In the genomic region with DNA sequence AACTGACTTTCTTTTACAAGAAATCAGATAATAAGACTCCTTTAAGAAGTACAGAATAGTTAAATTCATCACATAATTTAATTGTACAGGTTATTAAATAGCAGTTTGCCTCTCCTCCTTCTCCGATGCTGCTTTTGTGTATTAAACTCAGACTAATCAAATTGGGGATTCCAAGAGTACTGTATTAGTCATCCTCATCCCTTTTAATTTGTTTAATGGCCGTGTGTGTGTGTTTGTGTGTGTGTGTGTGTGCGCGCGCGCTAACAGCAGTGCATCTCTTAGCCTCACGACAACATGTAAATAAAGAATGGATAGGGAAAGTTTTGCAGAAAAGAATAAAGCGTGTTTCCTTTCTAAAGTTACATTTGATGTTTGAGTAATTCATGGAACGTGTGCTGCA, we compare ENCODE assay signal across 23 cellular contexts.
DNase-seq lines count a peak whose midpoint lies in the region; ATAC-seq, FAIRE-seq and TF ChIP-seq lines count a peak whose summit lies in the region.
"Had no signal": no experiment of that assay in that cellular context is flagged by ENCODE, and none has a peak within 500 bp of the region (broad histone marks: within the 10 kb centered on the region; RNA-seq: fewer than 3 reads in every experiment).

No MANE protein-coding gene starts in this region.

- no peak for TF ChIP-seq EP300 in SK-N-SH (IDR thresholded peaks at IDR 0.05; ENCODE audit: borderline replicate concordance in 1 of 2, low read depth in 1 of 2, low read length in 1 of 2)

- no peak overlapping the region for H3K27ac Mint-ChIP-seq in astrocyte (ENCODE audit: unreplicated experiment)
- H3K27ac Mint-ChIP-seq in activated T-helper 2 cell treated with anti-CD3 and anti-CD28 coated beads, Interferon-gamma antibody, Interleukin-2, Interleukin-4, amounts not matched to agents 10 μg/mL and 5 μg/mL and 100 μg/mL, durations not matched to agents 14 hours and 24 hours and 36 hours, result no peak overlapping the region
- H3K27ac Mint-ChIP-seq: CD4-positive, alpha-beta memory T cell; HFFc6 had no signal

- WGBS in SK-N-SH (ENCODE audit: low lambda C conversion rate), result 33% methylated on average over 9 of the region's 9 CpGs

- no peak for ATAC-seq in SK-N-SH treated with all-trans-retinoic acid at 6 μM for 48 hours
- no peak for ATAC-seq in GM18907 (IDR thresholded peaks at IDR 0.05; ENCODE audit: unreplicated experiment)
- ATAC-seq: A549 had no signal

- intact Hi-C loops in activated T-helper 2 cell treated with anti-CD3 and anti-CD28 coated beads, Interferon-gamma antibody, Interleukin-2, Interleukin-4, amounts not matched to agents 10 μg/mL and 5 μg/mL and 100 μg/mL, durations not matched to agents 14 hours and 24 hours and 36 hours (cut with micrococcal nuclease), result no loop called here

- no peak overlapping the region for H3K4me3 Mint-ChIP-seq in astrocyte (ENCODE audit: unreplicated experiment)
- no peak overlapping the region for H3K4me3 Mint-ChIP-seq in activated T-helper 2 cell treated with anti-CD3 and anti-CD28 coated beads, Interferon-gamma antibody, Interleukin-2, Interleukin-4, amounts not matched to agents 10 μg/mL and 5 μg/mL and 100 μg/mL, durations not matched to agents 14 hours and 24 hours and 36 hours (ENCODE audit: low read depth)
- H3K4me3 Mint-ChIP-seq: CD4-positive, alpha-beta memory T cell; HFFc6 had no signal

- H3K9me3 ChIP-seq in SK-N-SH (peaks cover 4% of the 10 kb centered on the region; the same call in 1 of the 2 replicates), astrocyte (ENCODE audit: insufficient read depth, low read depth, low read length) (no peaks in the 10 kb centered on the region)
- H3K9me3 ChIP-seq: A549, HAP-1 had no signal

- no peaks in the 10 kb centered on the region for H3K9me3 Mint-ChIP-seq in astrocyte (ENCODE audit: unreplicated experiment)
- H3K9me3 Mint-ChIP-seq in activated T-helper 2 cell treated with anti-CD3 and anti-CD28 coated beads, Interferon-gamma antibody, Interleukin-2, Interleukin-4, amounts not matched to agents 10 μg/mL and 5 μg/mL and 100 μg/mL, durations not matched to agents 14 hours and 24 hours and 36 hours, result no peaks in the 10 kb centered on the region

- CTCF ChIA-PET in SK-N-SH (lab: Yijun Ruan, JAX), result no interaction called here

- no peak overlapping the region for H3K27ac ChIP-seq in SK-N-SH (ENCODE audit: low read depth in 2 of 2, low read length in 1 of 2)
- H3K27ac ChIP-seq in astrocyte (ENCODE audit: low read depth, low read length), result no peak overlapping the region
- H3K27ac ChIP-seq: A549 had no signal

- peaks cover 2% of the 10 kb centered on the region for H3K27me3 Mint-ChIP-seq in astrocyte (ENCODE audit: low read depth, unreplicated experiment)
- H3K27me3 Mint-ChIP-seq in activated T-helper 2 cell treated with anti-CD3 and anti-CD28 coated beads, Interferon-gamma antibody, Interleukin-2, Interleukin-4, amounts not matched to agents 10 μg/mL and 5 μg/mL and 100 μg/mL, durations not matched to agents 14 hours and 24 hours and 36 hours (ENCODE audit: low read depth), result no peaks in the 10 kb centered on the region
- H3K27me3 Mint-ChIP-seq: CD4-positive, alpha-beta memory T cell had no signal

- no peak for FAIRE-seq in astrocyte (lab: Jason Lieb, UNC)
- FAIRE-seq: A549, GM12891, GM18507, H54 had no signal

- H3K27me3 ChIP-seq in SK-N-SH (ENCODE audit: insufficient read depth) (no peaks in the 10 kb centered on the region), astrocyte (ENCODE audit: insufficient read depth, low read length) (no peaks in the 10 kb centered on the region)

- H3K4me2 ChIP-seq in SK-N-SH, result no peak overlapping the region
- peak overlapping the region; percentile 47 for H3K4me2 ChIP-seq in astrocyte (ENCODE audit: low read length)
- H3K4me2 ChIP-seq: A549 had no signal

- POLR2A ChIA-PET in SK-N-SH (lab: Yijun Ruan, JAX), result no interaction called here

- H2AFZ ChIP-seq in SK-N-SH (ENCODE audit: low read depth) (no peak overlapping the region), astrocyte (ENCODE audit: low read depth, low read length) (no peak overlapping the region)

- H3K79me2 ChIP-seq in SK-N-SH (ENCODE audit: insufficient read depth), result no peaks in the 10 kb centered on the region
- H3K79me2 ChIP-seq in astrocyte (ENCODE audit: insufficient read depth, low read length), result no peaks in the 10 kb centered on the region

- H3K36me3 ChIP-seq in SK-N-SH (replicated peaks in 1 of 2; ENCODE audit: control insufficient read depth in 1 of 2, insufficient read depth in 2 of 2, low read length in 1 of 2) (no peaks in the 10 kb centered on the region), astrocyte (ENCODE audit: insufficient read depth, low read length) (no peaks in the 10 kb centered on the region)
- H3K36me3 ChIP-seq: HAP-1 had no signal

- TF ChIP-seq RAD21 in SK-N-SH (IDR thresholded peaks at IDR 0.05; ENCODE audit: low read length), result no peak

- H3K4me1 Mint-ChIP-seq in astrocyte (ENCODE audit: low read depth, unreplicated experiment), result no peaks in the 10 kb centered on the region
- H3K4me1 Mint-ChIP-seq in activated T-helper 2 cell treated with anti-CD3 and anti-CD28 coated beads, Interferon-gamma antibody, Interleukin-2, Interleukin-4, amounts not matched to agents 10 μg/mL and 5 μg/mL and 100 μg/mL, durations not matched to agents 14 hours and 24 hours and 36 hours (ENCODE audit: low read depth), result no peaks in the 10 kb centered on the region
- H3K4me1 Mint-ChIP-seq: CD4-positive, alpha-beta memory T cell had no signal

- H3K4me3 ChIP-seq in SK-N-SH (ENCODE audit: low read depth in 2 of 2, low read length in 1 of 2) (no peak overlapping the region), astrocyte (ENCODE audit: insufficient read depth, low read depth, low read length) (no peak overlapping the region)
- H3K4me3 ChIP-seq: A549, HAP-1 had no signal

- H3K4me1 ChIP-seq in SK-N-SH (ENCODE audit: control insufficient read depth in 1 of 2, insufficient read depth in 2 of 2, low read depth in 1 of 2, low read length in 1 of 2) (no peaks in the 10 kb centered on the region; a peak in 2 of 4 replicates), astrocyte (ENCODE audit: insufficient read depth, low read length) (no peaks in the 10 kb centered on the region)
- H3K4me1 ChIP-seq: A549, HAP-1 had no signal

- no peaks in the 10 kb centered on the region for H3K36me3 Mint-ChIP-seq in astrocyte (ENCODE audit: low read depth, unreplicated experiment)
- no peaks in the 10 kb centered on the region for H3K36me3 Mint-ChIP-seq in activated T-helper 2 cell treated with anti-CD3 and anti-CD28 coated beads, Interferon-gamma antibody, Interleukin-2, Interleukin-4, amounts not matched to agents 10 μg/mL and 5 μg/mL and 100 μg/mL, durations not matched to agents 14 hours and 24 hours and 36 hours (ENCODE audit: low read depth)
- H3K36me3 Mint-ChIP-seq: CD4-positive, alpha-beta memory T cell had no signal

- TF ChIP-seq CTCF in SK-N-SH (IDR thresholded peaks at IDR 0.05), result no peak
- no peak for TF ChIP-seq CTCF in astrocyte (IDR thresholded peaks at IDR 0.05; ENCODE audit: insufficient read depth, low read depth, low read length)

- H4K20me1 ChIP-seq in SK-N-SH (ENCODE audit: insufficient read depth) (no peaks in the 10 kb centered on the region), astrocyte (ENCODE audit: insufficient read depth, low read length) (no peaks in the 10 kb centered on the region)

- H3K9ac ChIP-seq in SK-N-SH (no peak overlapping the region), astrocyte (ENCODE audit: low read length) (no peak overlapping the region)

- DNase-seq in SK-N-SH (no peak), astrocyte (ENCODE audit: low read depth) (no peak), left kidney (ENCODE audit: low read depth, low spot score) (peak; percentile 11), NOMO-1 treated with DMSO at 0.1 percent for 48 hours (lab: John Stamatoyannopoulos, UW; ENCODE audit: unreplicated experiment) (no peak)
- no peak for DNase-seq in activated T-helper 2 cell treated with anti-CD3 and anti-CD28 coated beads, Interferon-gamma antibody, Interleukin-2, Interleukin-4, amounts not matched to agents 10 μg/mL and 5 μg/mL and 100 μg/mL, durations not matched to agents 14 hours and 24 hours and 36 hours (ENCODE audit: low spot score)
- DNase-seq: 8988T; ACHN; AML-193; Calu3; CD4-positive, alpha-beta memory T cell; COR-L47; DMS53; DMS79 treated with DMSO at 0.1 percent for 48 hours; GF-D8; GOT3; HFFc6 had no signal

- H3F3A ChIP-seq in SK-N-SH (replicated peaks; ENCODE audit: insufficient read depth), result no peaks in the 10 kb centered on the region

- no peaks in the 10 kb centered on the region for H3K9me2 ChIP-seq in SK-N-SH

TF ChIP-seq in SK-N-SH treated with all-trans-retinoic acid at 6 μM for 48 hours, 23 proteins besides CTCF, POLR2A, EP300 and RAD21:
- TF ChIP-seq TOX (CRISPR knock-in tag; IDR thresholded peaks at IDR 0.05; ENCODE audit: borderline replicate concordance) (no peak), ISL1 (CRISPR knock-in tag; IDR thresholded peaks at IDR 0.05) (peak; percentile 52), BACH2 (CRISPR knock-in tag; IDR thresholded peaks at IDR 0.05; ENCODE audit: borderline replicate concordance) (no peak), TCF4 (CRISPR knock-in tag; IDR thresholded peaks at IDR 0.05; ENCODE audit: borderline replicate concordance) (no peak)

TF ChIP-seq in SK-N-SH, 30 proteins besides CTCF, POLR2A, EP300 and RAD21:
- TF ChIP-seq TAF1 (IDR thresholded peaks at IDR 0.05; ENCODE audit: borderline replicate concordance, low read depth, low read length) (no peak), MEF2A (IDR thresholded peaks at IDR 0.05; ENCODE audit: borderline replicate concordance, low read depth) (no peak), TCF12 (IDR thresholded peaks at IDR 0.05) (no peak), CHD2 (IDR thresholded peaks at IDR 0.05; ENCODE audit: low read length, partially characterized antibody) (no peak), RXRA (IDR thresholded peaks at IDR 0.05; ENCODE audit: borderline replicate concordance, low read depth) (no peak), YY1 (IDR thresholded peaks at IDR 0.05; ENCODE audit: low read depth) (no peak), POLR2AphosphoS5 (IDR thresholded peaks at IDR 0.05; ENCODE audit: low read depth, low read length) (no peak)
TF ChIP-seq in SK-N-SH: peak in this region for 0.
